ENCODE assay signal across 24 cellular contexts in the genomic region with DNA sequence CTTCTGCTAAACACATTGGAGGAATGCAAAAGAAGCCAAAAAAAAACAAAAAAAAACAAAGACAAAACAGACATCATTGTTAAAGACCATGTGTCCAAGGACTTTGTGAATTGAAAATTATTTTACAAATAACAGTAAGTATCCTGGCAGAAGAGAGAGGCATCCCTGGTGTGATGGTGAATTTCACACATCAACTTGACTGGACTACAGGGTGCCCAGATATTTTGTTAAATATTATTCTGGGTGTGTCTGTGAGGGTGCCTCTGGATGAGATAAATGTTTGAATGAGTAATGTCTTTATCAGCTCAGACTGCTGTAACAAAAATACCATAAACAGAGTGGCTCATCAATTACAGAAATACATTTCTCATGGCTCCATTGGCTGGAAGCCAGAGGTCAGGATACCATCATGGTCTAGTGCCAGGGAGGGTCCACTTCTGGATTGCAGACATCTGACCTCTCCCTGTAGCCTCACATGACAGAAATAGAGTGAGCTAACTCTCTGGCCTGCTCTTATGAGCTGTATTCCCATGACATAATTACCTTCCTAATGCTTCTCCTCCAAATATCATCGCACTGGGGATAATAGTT. TPM values are rescaled to one million over a fixed set of nuclear protein-coding genes. Genes with fewer than 3 reads are reported as not detected.
"Had no signal": no experiment of that assay in that cellular context is flagged by ENCODE, and none has a peak within 500 bp of the region (broad histone marks: within the 10 kb centered on the region; RNA-seq: fewer than 3 reads in every experiment).

No MANE protein-coding gene starts in this region.

- H3K9me3 ChIP-seq: SK-N-SH had no signal

- H3K9ac ChIP-seq: SK-N-SH had no signal

- H3K4me3 ChIP-seq: MG63 had no signal

- DNase-seq: IMR-90, Karpas-422, KG1, MG63, NCI-H1092, NCI-H1105 treated with DMSO at 0.1 percent for 48 hours, NCI-H1417 treated with DMSO at 0.1 percent for 48 hours, NCI-H146, NCI-H1694 treated with DMSO at 0.1 percent for 48 hours, NCI-H2029, NCI-H2081 treated with DMSO at 0.1 percent for 48 hours, NCI-H2171, NCI-H226, NCI-H446, NCI-H510A, NCI-H526, NCI-H774, SHP77, SK-N-SH, SW 1271 had no signal

- H3K27ac ChIP-seq: RWPE1 had no signal

- ATAC-seq: HepG2 had no signal

- H3K27me3 ChIP-seq: MG63 had no signal

- H3K4me2 ChIP-seq: SK-N-SH had no signal

- H3K36me3 ChIP-seq: MG63 had no signal

RNA-seq across cellular contexts. Expression of a gene that starts 12.2 kb away (rescaled TPM):
- total RNA-seq: HepG2, HT1080, IMR-90, SK-MEL-5 had no signal
- polyA plus RNA-seq: HepG2, IMR-90, SK-N-SH had no signal
